In genomic region chr3:25297667-25298585, GRCh38 we compare ENCODE assay signal across 22 cellular contexts.
DNase-seq lines count a peak whose midpoint lies in the region; ATAC-seq, FAIRE-seq and TF ChIP-seq lines count a peak whose summit lies in the region.
"Had no signal": no experiment of that assay in that cellular context is flagged by ENCODE, and none has a peak within 500 bp of the region (broad histone marks: within the 10 kb centered on the region; RNA-seq: fewer than 3 reads in every experiment).

No MANE protein-coding gene starts in this region.

- DNase-seq in NCI-H774 (lab: John Stamatoyannopoulos, UW) (peak; percentile 6), NOMO-1 treated with DMSO at 0.1 percent for 48 hours (lab: John Stamatoyannopoulos, UW; ENCODE audit: unreplicated experiment) (no peak)
- no peak for DNase-seq in naive thymus-derived CD4-positive, alpha-beta T cell
- DNase-seq in activated CD4-positive, alpha-beta T cell treated with anti-CD3 and anti-CD28 coated beads for 48 hours, result no peak
- DNase-seq: ACHN; activated CD4-positive, CD25-positive, alpha-beta regulatory T cell treated with anti-CD3 and anti-CD28 coated beads, Interleukin-2, amount 50 U/mL, for 72 hours; CD4-positive, alpha-beta memory T cell; dermis blood vessel endothelial cell; DMS79 treated with DMSO at 0.1 percent for 48 hours; HFFc6; hippocampal formation; kidney; NCI-H1694 treated with DMSO at 0.1 percent for 48 hours; right lobe of liver; SJCRH30 had no signal

- H3K27me3 ChIP-seq in BLaER1, result no peaks in the 10 kb centered on the region
- H3K27me3 ChIP-seq in naive thymus-derived CD4-positive, alpha-beta T cell (ENCODE audit: control insufficient read depth in 2 of 2, insufficient read depth in 2 of 2, low read length in 2 of 2), result no peaks in the 10 kb centered on the region
- H3K27me3 ChIP-seq: esophagus muscularis mucosa, right lobe of liver, SJCRH30 had no signal

- no peaks in the 10 kb centered on the region for H4K20me1 ChIP-seq in BLaER1

- no peak for ATAC-seq in HG03108 (IDR thresholded peaks at IDR 0.05; ENCODE audit: unreplicated experiment)
- no peak for ATAC-seq in naive thymus-derived CD4-positive, alpha-beta T cell
- ATAC-seq: right lobe of liver had no signal

- H3K9ac ChIP-seq in BLaER1, result no peak overlapping the region

- H3K4me3 ChIP-seq in BLaER1, result no peak overlapping the region
- H3K4me3 ChIP-seq in naive thymus-derived CD4-positive, alpha-beta T cell (ENCODE audit: low read length), result no peak overlapping the region
- H3K4me3 ChIP-seq: esophagus muscularis mucosa, right lobe of liver, SJCRH30 had no signal

- intact Hi-C loops in naive thymus-derived CD4-positive, alpha-beta T cell (cut with micrococcal nuclease), result no loop called here

- H3K4me3 Mint-ChIP-seq in nephron, result no peak overlapping the region
- H3K4me3 Mint-ChIP-seq in naive thymus-derived CD4-positive, alpha-beta T cell, result no peak overlapping the region
- H3K4me3 Mint-ChIP-seq: CD4-positive, alpha-beta memory T cell; HFFc6 had no signal

- H3K27ac ChIP-seq in BLaER1, result no peak overlapping the region
- H3K27ac ChIP-seq in naive thymus-derived CD4-positive, alpha-beta T cell (ENCODE audit: low read depth, low read length), result no peak overlapping the region
- H3K27ac ChIP-seq: esophagus muscularis mucosa, right lobe of liver, SJCRH30 had no signal

- no peaks in the 10 kb centered on the region for H3K9me3 Mint-ChIP-seq in nephron
- peaks cover 0 to 5% (median 0%) of the 10 kb centered on the region in 11 donors for H3K9me3 Mint-ChIP-seq in naive thymus-derived CD4-positive, alpha-beta T cell
- H3K9me3 Mint-ChIP-seq: activated T-helper 2 cell treated with anti-CD3 and anti-CD28 coated beads, Interferon-gamma antibody, Interleukin-2, Interleukin-4, amounts not matched to agents 10 μg/mL and 5 μg/mL and 100 μg/mL, durations not matched to agents 14 hours and 24 hours and 36 hours had no signal

- peaks cover 14% of the 10 kb centered on the region for H3K4me1 ChIP-seq in BLaER1
- no peaks in the 10 kb centered on the region for H3K4me1 ChIP-seq in naive thymus-derived CD4-positive, alpha-beta T cell (ENCODE audit: control insufficient read depth in 2 of 2, insufficient read depth in 2 of 2, low read length in 2 of 2)
- H3K4me1 ChIP-seq: right lobe of liver, SJCRH30 had no signal

- H3K36me3 Mint-ChIP-seq in nephron (ENCODE audit: low read depth), result no peaks in the 10 kb centered on the region
- H3K36me3 Mint-ChIP-seq in naive thymus-derived CD4-positive, alpha-beta T cell, result no peaks in the 10 kb centered on the region
- H3K36me3 Mint-ChIP-seq: CD4-positive, alpha-beta memory T cell had no signal

- CTCF ChIA-PET in naive thymus-derived CD4-positive, alpha-beta T cell (lab: Charles Lee), result no interaction called here

- no peaks in the 10 kb centered on the region for H3K9me3 ChIP-seq in BLaER1
- H3K9me3 ChIP-seq in naive thymus-derived CD4-positive, alpha-beta T cell (ENCODE audit: control insufficient read depth in 2 of 3, low read length in 3 of 3), result no peaks in the 10 kb centered on the region
- H3K9me3 ChIP-seq: esophagus muscularis mucosa, right lobe of liver, SJCRH30 had no signal

- H3K4me1 Mint-ChIP-seq in nephron, result peaks cover 36% of the 10 kb centered on the region
- H3K4me1 Mint-ChIP-seq in naive thymus-derived CD4-positive, alpha-beta T cell, result no peaks in the 10 kb centered on the region
- H3K4me1 Mint-ChIP-seq: CD4-positive, alpha-beta memory T cell had no signal

- peak overlapping the region; percentile 38 to 54 (median 43) for H3K27ac Mint-ChIP-seq in nephron
- H3K27ac Mint-ChIP-seq in naive thymus-derived CD4-positive, alpha-beta T cell, result no peak overlapping the region
- H3K27ac Mint-ChIP-seq: activated T-helper 2 cell treated with anti-CD3 and anti-CD28 coated beads, Interferon-gamma antibody, Interleukin-2, Interleukin-4, amounts not matched to agents 10 μg/mL and 5 μg/mL and 100 μg/mL, durations not matched to agents 14 hours and 24 hours and 36 hours; HFFc6 had no signal

- FAIRE-seq in endometrium (lab: Jason Lieb, UNC), result peak; percentile 62
- FAIRE-seq: GM19239, kidney had no signal

- POLR2A ChIA-PET in naive thymus-derived CD4-positive, alpha-beta T cell (lab: Charles Lee), result no interaction called here

- no peaks in the 10 kb centered on the region for H3K36me3 ChIP-seq in BLaER1
- H3K36me3 ChIP-seq in naive thymus-derived CD4-positive, alpha-beta T cell (ENCODE audit: control insufficient read depth in 2 of 3, insufficient read depth in 3 of 3, low read length in 3 of 3), result no peaks in the 10 kb centered on the region
- H3K36me3 ChIP-seq: esophagus muscularis mucosa, right lobe of liver, SJCRH30 had no signal

- no peak for TF ChIP-seq CTCF in nephron (IDR thresholded peaks at IDR 0.05; ENCODE audit: unreplicated experiment in 3 of 3)

- H3K4me2 ChIP-seq in BLaER1, result peak overlapping the region; percentile 35

- no peaks in the 10 kb centered on the region for H3K27me3 Mint-ChIP-seq in nephron (ENCODE audit: low read depth)
- H3K27me3 Mint-ChIP-seq in naive thymus-derived CD4-positive, alpha-beta T cell, result no peaks in the 10 kb centered on the region
- H3K27me3 Mint-ChIP-seq: CD4-positive, alpha-beta memory T cell had no signal

Comparison
In these comparisons a context has a peak if more than half of its experiments do, and no peak if none do; other contexts are left out.
1. H3K27ac Mint-ChIP-seq: peak in nephron (3 of 3); none in naive thymus-derived CD4-positive, alpha-beta T cell (0 of 9).